1 cellular context compared by ENCODE assay signal in the genomic region with DNA sequence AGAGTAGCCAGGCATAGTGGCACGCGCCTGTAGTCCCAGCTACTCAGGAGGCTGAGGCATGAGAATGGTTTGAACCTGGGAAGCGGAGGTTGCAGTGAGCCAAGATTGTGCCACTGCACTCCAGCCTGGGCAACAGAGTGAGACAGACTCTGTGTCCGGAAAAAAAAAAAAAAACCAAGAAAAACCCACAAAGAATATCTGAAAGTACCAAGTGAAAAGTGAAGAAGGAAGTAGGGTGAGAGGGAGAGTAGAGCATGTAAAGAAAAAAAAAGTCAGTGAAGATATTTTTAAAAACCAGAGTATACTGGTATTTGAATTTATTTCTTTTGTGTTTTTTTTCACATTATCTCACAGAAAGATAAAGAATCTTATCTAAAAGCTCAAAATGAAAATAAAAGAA.
A peak's percentile ranks its signal among the peaks of the same experiment; 100 is the strongest.
TF ChIP-seq lines count a peak whose summit lies in the region.

No MANE protein-coding gene starts in this region.

TF ChIP-seq in GM12878, 131 proteins besides CTCF, POLR2A, EP300 and RAD21 (continued from another document):
- TF ChIP-seq, protein P1, sequence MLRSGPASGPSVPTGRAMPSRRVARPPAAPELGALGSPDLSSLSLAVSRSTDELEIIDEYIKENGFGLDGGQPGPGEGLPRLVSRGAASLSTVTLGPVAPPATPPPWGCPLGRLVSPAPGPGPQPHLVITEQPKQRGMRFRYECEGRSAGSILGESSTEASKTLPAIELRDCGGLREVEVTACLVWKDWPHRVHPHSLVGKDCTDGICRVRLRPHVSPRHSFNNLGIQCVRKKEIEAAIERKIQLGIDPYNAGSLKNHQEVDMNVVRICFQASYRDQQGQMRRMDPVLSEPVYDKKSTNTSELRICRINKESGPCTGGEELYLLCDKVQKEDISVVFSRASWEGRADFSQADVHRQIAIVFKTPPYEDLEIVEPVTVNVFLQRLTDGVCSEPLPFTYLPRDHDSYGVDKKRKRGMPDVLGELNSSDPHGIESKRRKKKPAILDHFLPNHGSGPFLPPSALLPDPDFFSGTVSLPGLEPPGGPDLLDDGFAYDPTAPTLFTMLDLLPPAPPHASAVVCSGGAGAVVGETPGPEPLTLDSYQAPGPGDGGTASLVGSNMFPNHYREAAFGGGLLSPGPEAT (IDR thresholded peaks at IDR 0.05; ENCODE audit: low read depth) = peak; percentile 44; the same call in 1 of the 2 replicates
- no peak for TF ChIP-seq REST (IDR thresholded peaks at IDR 0.05; ENCODE audit: low read depth, low read length)
- TF ChIP-seq POLR2AphosphoS2 (IDR thresholded peaks at IDR 0.05; ENCODE audit: low read depth, low read length) = no peak
- TF ChIP-seq TCF3 (IDR thresholded peaks at IDR 0.05; ENCODE audit: borderline replicate concordance, insufficient read depth, low read depth, low read length) = no peak
- TF ChIP-seq JUNB (IDR thresholded peaks at IDR 0.05) = no peak
- no peak for TF ChIP-seq BRCA1 (IDR thresholded peaks at IDR 0.05; ENCODE audit: low read depth, low read length)
- TF ChIP-seq, protein P2, sequence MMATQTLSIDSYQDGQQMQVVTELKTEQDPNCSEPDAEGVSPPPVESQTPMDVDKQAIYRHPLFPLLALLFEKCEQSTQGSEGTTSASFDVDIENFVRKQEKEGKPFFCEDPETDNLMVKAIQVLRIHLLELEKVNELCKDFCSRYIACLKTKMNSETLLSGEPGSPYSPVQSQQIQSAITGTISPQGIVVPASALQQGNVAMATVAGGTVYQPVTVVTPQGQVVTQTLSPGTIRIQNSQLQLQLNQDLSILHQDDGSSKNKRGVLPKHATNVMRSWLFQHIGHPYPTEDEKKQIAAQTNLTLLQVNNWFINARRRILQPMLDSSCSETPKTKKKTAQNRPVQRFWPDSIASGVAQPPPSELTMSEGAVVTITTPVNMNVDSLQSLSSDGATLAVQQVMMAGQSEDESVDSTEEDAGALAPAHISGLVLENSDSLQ (IDR thresholded peaks at IDR 0.05) = no peak
- peak; percentile 60; the same call in 1 of the 2 replicates for TF ChIP-seq HDGF (IDR thresholded peaks at IDR 0.05)
- no peak for TF ChIP-seq SMAD1 (IDR thresholded peaks at IDR 0.05; ENCODE audit: low read depth, partially characterized antibody)
- TF ChIP-seq IKZF2 (IDR thresholded peaks at IDR 0.05) = 0 out of 4 replicates have a peak, but pooled peaks of 1 of the 2 experiments have one; percentile 33
- TF ChIP-seq CREM (IDR thresholded peaks at IDR 0.05; ENCODE audit: low read depth) = no peak
- no peak for TF ChIP-seq RAD51 (IDR thresholded peaks at IDR 0.05)
- TF ChIP-seq SREBF2 (IDR thresholded peaks at IDR 0.05; ENCODE audit: low read length) = no peak
- TF ChIP-seq SUZ12 (IDR thresholded peaks at IDR 0.05; ENCODE audit: unreplicated experiment) = no peak
- TF ChIP-seq, protein P3, sequence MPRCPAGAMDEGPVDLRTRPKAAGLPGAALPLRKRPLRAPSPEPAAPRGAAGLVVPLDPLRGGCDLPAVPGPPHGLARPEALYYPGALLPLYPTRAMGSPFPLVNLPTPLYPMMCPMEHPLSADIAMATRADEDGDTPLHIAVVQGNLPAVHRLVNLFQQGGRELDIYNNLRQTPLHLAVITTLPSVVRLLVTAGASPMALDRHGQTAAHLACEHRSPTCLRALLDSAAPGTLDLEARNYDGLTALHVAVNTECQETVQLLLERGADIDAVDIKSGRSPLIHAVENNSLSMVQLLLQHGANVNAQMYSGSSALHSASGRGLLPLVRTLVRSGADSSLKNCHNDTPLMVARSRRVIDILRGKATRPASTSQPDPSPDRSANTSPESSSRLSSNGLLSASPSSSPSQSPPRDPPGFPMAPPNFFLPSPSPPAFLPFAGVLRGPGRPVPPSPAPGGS (IDR thresholded peaks at IDR 0.05; ENCODE audit: borderline replicate concordance, insufficient read depth, low read depth, low read length, poor library complexity, severe bottlenecking) = no peak
- TF ChIP-seq CHD1 (IDR thresholded peaks at IDR 0.05; ENCODE audit: low read depth, low read length) = no peak
- TF ChIP-seq, protein P4, sequence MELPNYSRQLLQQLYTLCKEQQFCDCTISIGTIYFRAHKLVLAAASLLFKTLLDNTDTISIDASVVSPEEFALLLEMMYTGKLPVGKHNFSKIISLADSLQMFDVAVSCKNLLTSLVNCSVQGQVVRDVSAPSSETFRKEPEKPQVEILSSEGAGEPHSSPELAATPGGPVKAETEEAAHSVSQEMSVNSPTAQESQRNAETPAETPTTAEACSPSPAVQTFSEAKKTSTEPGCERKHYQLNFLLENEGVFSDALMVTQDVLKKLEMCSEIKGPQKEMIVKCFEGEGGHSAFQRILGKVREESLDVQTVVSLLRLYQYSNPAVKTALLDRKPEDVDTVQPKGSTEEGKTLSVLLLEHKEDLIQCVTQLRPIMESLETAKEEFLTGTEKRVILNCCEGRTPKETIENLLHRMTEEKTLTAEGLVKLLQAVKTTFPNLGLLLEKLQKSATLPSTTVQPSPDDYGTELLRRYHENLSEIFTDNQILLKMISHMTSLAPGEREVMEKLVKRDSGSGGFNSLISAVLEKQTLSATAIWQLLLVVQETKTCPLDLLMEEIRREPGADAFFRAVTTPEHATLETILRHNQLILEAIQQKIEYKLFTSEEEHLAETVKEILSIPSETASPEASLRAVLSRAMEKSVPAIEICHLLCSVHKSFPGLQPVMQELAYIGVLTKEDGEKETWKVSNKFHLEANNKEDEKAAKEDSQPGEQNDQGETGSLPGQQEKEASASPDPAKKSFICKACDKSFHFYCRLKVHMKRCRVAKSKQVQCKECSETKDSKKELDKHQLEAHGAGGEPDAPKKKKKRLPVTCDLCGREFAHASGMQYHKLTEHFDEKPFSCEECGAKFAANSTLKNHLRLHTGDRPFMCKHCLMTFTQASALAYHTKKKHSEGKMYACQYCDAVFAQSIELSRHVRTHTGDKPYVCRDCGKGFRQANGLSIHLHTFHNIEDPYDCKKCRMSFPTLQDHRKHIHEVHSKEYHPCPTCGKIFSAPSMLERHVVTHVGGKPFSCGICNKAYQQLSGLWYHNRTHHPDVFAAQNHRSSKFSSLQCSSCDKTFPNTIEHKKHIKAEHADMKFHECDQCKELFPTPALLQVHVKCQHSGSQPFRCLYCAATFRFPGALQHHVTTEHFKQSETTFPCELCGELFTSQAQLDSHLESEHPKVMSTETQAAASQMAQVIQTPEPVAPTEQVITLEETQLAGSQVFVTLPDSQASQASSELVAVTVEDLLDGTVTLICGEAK (IDR thresholded peaks at IDR 0.05; ENCODE audit: borderline replicate concordance) = no peak
- no peak for TF ChIP-seq NFXL1 (IDR thresholded peaks at IDR 0.05; ENCODE audit: borderline replicate concordance)
- no peak for TF ChIP-seq TCF12 (IDR thresholded peaks at IDR 0.05; ENCODE audit: low read depth, low read length)
- peak; percentile 46 for TF ChIP-seq NBN (IDR thresholded peaks at IDR 0.05)
- no peak for TF ChIP-seq NRF1 (conservative IDR thresholded peaks at IDR 0.05; ENCODE audit: low read depth, low read length)
- no peak for TF ChIP-seq RCOR1 (conservative IDR thresholded peaks at IDR 0.05; ENCODE audit: low read depth, low read length)
- no peak for TF ChIP-seq STAT3 (IDR thresholded peaks at IDR 0.05; ENCODE audit: low read depth, low read length)
- TF ChIP-seq ZNF24 (IDR thresholded peaks at IDR 0.05) = no peak
- 0 out of 2 replicates have a peak, but pooled peaks have one; percentile 27 for TF ChIP-seq IKZF1 (conservative IDR thresholded peaks at IDR 0.05)
- no peak for TF ChIP-seq GATAD2B (conservative IDR thresholded peaks at IDR 0.05; ENCODE audit: low read depth)
- no peak for TF ChIP-seq ZNF207 (IDR thresholded peaks at IDR 0.05; ENCODE audit: borderline replicate concordance)
- TF ChIP-seq ATF7 (IDR thresholded peaks at IDR 0.05; ENCODE audit: low read depth) = 0 out of 2 replicates have a peak, but pooled peaks have one; percentile 41
- peak; percentile 22; the same call in 1 of the 2 replicates for TF ChIP-seq MTA2 (IDR thresholded peaks at IDR 0.05; ENCODE audit: low read depth)
- no peak for TF ChIP-seq WRNIP1 (IDR thresholded peaks at IDR 0.05; ENCODE audit: borderline replicate concordance, low read depth, low read length)
- no peak for TF ChIP-seq SMARCA5 (IDR thresholded peaks at IDR 0.05)
- TF ChIP-seq NR2C1 (IDR thresholded peaks at IDR 0.05) = no peak
- TF ChIP-seq PBX3 (IDR thresholded peaks at IDR 0.05; ENCODE audit: insufficient replicate concordance, low read depth, low read length) = no peak
- peak in 1 of 2 experiments; percentile 43; a peak in 2 of 4 replicates for TF ChIP-seq ETV6 (conservative IDR thresholded peaks at IDR 0.05 in 1 of 2, IDR thresholded peaks at IDR 0.05 in 1 of 2; ENCODE audit: borderline replicate concordance in 1 of 2, low read depth in 1 of 2)
